ENCODE assay signal across 1 cellular context in the genomic region with DNA sequence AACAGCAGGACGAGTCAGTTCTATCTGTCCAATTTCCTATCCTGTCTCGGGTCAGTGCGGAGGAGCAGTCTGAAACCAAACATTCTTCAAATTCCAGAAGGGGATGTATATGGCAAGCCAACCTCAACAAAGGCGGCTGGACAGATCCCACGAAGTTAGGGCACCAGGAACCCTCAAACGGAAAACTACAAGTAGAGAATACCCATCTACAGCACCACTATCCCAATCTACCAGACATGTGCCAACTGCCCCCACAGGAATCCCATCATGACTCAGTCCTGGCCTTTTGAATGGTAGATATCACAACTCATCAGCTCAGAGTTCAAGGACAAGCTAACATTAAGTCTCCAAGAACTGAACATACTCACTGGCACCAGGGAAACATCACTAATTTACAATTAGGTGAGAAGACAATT.
TF ChIP-seq lines count a peak whose summit lies in the region.

No MANE protein-coding gene starts in this region.

TF ChIP-seq in WTC11, 78 proteins besides CTCF, POLR2A, EP300 and RAD21 (continued from another document):
- TF ChIP-seq, protein P1, sequence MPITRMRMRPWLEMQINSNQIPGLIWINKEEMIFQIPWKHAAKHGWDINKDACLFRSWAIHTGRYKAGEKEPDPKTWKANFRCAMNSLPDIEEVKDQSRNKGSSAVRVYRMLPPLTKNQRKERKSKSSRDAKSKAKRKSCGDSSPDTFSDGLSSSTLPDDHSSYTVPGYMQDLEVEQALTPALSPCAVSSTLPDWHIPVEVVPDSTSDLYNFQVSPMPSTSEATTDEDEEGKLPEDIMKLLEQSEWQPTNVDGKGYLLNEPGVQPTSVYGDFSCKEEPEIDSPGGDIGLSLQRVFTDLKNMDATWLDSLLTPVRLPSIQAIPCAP (CRISPR knock-in tag; IDR thresholded peaks at IDR 0.05), result no peak
- TF ChIP-seq, protein P2, sequence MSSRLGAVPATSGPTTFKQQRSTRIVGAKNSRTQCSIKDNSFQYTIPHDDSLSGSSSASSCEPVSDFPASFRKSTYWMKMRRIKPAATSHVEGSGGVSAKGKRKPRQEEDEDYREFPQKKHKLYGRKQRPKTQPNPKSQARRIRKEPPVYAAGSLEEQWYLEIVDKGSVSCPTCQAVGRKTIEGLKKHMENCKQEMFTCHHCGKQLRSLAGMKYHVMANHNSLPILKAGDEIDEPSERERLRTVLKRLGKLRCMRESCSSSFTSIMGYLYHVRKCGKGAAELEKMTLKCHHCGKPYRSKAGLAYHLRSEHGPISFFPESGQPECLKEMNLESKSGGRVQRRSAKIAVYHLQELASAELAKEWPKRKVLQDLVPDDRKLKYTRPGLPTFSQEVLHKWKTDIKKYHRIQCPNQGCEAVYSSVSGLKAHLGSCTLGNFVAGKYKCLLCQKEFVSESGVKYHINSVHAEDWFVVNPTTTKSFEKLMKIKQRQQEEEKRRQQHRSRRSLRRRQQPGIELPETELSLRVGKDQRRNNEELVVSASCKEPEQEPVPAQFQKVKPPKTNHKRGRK (CRISPR knock-in tag; IDR thresholded peaks at IDR 0.05; ENCODE audit: borderline replicate concordance), result no peak
- no peak for TF ChIP-seq NR2C2 (CRISPR knock-in tag; IDR thresholded peaks at IDR 0.05)
- TF ChIP-seq ZNF121 (CRISPR knock-in tag; IDR thresholded peaks at IDR 0.05), result no peak
- TF ChIP-seq ZNF138 (CRISPR knock-in tag; conservative IDR thresholded peaks at IDR 0.05), result no peak
